1 cellular context compared by ENCODE assay signal in the genomic region with DNA sequence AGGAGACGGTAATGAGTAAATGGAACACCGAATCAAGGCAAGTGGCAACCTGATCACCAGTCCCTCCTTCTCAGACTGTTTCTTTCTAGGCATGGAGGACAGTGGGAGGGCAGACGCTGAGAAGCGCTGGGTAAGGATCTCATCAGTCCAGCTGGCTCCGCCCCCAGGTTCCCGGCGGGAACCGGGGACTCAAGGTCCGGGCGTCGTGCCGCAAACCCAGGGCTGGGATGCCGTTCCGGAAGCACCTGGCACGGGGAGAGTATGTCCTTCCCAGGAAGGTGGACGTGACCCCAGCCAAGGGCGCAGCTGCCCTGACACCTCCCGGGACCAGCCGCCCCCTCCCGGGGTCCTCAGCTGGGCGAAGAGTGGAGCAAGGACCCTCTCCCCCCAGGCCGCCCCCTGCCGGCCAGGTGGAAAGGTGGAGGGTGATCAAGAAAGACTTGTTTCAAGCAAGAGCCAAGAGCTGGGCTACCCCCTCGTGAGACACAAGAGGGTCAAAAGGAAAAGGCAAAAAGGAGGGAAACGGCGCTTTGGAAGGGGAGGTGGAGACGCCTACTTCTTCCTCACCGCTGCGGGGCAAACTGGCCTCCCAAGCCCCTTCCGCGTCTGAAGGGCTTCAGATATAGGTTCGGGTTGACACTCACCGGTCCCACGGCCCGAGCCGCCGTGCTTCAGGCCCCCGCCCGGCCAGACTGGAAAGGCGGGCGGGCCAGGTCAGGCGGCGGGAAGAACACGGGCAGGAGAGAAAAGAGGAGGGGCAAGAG.
TF ChIP-seq lines count a peak whose summit lies in the region.

Gene MYO19, minus strand, starts transcription at position 752 of the 764 bp plus-strand sequence. CDS start 2,330 bp downstream, outside the sequence.

TF ChIP-seq in HEK293, 187 proteins besides CTCF, POLR2A, EP300 and RAD21 (continued from another document):
- TF ChIP-seq, protein P1, sequence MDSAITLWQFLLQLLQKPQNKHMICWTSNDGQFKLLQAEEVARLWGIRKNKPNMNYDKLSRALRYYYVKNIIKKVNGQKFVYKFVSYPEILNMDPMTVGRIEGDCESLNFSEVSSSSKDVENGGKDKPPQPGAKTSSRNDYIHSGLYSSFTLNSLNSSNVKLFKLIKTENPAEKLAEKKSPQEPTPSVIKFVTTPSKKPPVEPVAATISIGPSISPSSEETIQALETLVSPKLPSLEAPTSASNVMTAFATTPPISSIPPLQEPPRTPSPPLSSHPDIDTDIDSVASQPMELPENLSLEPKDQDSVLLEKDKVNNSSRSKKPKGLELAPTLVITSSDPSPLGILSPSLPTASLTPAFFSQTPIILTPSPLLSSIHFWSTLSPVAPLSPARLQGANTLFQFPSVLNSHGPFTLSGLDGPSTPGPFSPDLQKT (IDR thresholded peaks at IDR 0.05; ENCODE audit: borderline replicate concordance, low read depth, low read length): no peak
- no peak for TF ChIP-seq ZNF26 (tag by site-specific recombination; IDR thresholded peaks at IDR 0.05)
- peak; percentile 32; the same call in 1 of the 2 replicates for TF ChIP-seq GLIS1 (tag by site-specific recombination; IDR thresholded peaks at IDR 0.05)
- TF ChIP-seq, protein P2, sequence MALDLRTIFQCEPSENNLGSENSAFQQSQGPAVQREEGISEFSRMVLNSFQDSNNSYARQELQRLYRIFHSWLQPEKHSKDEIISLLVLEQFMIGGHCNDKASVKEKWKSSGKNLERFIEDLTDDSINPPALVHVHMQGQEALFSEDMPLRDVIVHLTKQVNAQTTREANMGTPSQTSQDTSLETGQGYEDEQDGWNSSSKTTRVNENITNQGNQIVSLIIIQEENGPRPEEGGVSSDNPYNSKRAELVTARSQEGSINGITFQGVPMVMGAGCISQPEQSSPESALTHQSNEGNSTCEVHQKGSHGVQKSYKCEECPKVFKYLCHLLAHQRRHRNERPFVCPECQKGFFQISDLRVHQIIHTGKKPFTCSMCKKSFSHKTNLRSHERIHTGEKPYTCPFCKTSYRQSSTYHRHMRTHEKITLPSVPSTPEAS (tag by site-specific recombination; IDR thresholded peaks at IDR 0.05): peak; percentile 23
- TF ChIP-seq, protein P3, sequence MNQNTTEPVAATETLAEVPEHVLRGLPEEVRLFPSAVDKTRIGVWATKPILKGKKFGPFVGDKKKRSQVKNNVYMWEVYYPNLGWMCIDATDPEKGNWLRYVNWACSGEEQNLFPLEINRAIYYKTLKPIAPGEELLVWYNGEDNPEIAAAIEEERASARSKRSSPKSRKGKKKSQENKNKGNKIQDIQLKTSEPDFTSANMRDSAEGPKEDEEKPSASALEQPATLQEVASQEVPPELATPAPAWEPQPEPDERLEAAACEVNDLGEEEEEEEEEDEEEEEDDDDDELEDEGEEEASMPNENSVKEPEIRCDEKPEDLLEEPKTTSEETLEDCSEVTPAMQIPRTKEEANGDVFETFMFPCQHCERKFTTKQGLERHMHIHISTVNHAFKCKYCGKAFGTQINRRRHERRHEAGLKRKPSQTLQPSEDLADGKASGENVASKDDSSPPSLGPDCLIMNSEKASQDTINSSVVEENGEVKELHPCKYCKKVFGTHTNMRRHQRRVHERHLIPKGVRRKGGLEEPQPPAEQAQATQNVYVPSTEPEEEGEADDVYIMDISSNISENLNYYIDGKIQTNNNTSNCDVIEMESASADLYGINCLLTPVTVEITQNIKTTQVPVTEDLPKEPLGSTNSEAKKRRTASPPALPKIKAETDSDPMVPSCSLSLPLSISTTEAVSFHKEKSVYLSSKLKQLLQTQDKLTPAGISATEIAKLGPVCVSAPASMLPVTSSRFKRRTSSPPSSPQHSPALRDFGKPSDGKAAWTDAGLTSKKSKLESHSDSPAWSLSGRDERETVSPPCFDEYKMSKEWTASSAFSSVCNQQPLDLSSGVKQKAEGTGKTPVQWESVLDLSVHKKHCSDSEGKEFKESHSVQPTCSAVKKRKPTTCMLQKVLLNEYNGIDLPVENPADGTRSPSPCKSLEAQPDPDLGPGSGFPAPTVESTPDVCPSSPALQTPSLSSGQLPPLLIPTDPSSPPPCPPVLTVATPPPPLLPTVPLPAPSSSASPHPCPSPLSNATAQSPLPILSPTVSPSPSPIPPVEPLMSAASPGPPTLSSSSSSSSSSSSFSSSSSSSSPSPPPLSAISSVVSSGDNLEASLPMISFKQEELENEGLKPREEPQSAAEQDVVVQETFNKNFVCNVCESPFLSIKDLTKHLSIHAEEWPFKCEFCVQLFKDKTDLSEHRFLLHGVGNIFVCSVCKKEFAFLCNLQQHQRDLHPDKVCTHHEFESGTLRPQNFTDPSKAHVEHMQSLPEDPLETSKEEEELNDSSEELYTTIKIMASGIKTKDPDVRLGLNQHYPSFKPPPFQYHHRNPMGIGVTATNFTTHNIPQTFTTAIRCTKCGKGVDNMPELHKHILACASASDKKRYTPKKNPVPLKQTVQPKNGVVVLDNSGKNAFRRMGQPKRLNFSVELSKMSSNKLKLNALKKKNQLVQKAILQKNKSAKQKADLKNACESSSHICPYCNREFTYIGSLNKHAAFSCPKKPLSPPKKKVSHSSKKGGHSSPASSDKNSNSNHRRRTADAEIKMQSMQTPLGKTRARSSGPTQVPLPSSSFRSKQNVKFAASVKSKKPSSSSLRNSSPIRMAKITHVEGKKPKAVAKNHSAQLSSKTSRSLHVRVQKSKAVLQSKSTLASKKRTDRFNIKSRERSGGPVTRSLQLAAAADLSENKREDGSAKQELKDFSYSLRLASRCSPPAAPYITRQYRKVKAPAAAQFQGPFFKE (tag by site-specific recombination; IDR thresholded peaks at IDR 0.05; ENCODE audit: borderline replicate concordance): no peak
- TF ChIP-seq ZNF677 (tag by site-specific recombination; IDR thresholded peaks at IDR 0.05): no peak
- TF ChIP-seq PRDM6 (tag by site-specific recombination; IDR thresholded peaks at IDR 0.05): no peak
- TF ChIP-seq, protein P4, sequence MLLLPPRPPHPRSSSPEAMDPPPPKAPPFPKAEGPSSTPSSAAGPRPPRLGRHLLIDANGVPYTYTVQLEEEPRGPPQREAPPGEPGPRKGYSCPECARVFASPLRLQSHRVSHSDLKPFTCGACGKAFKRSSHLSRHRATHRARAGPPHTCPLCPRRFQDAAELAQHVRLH (tag by site-specific recombination; IDR thresholded peaks at IDR 0.05): 0 out of 2 replicates have a peak, but pooled peaks have one; percentile 18
- TF ChIP-seq ZNF354C (tag by site-specific recombination; IDR thresholded peaks at IDR 0.05; ENCODE audit: borderline replicate concordance, low read depth): no peak
- TF ChIP-seq ZNF23 (tag by site-specific recombination; IDR thresholded peaks at IDR 0.05; ENCODE audit: borderline replicate concordance): no peak
